2 cellular contexts compared by ENCODE assay signal in the genomic region with DNA sequence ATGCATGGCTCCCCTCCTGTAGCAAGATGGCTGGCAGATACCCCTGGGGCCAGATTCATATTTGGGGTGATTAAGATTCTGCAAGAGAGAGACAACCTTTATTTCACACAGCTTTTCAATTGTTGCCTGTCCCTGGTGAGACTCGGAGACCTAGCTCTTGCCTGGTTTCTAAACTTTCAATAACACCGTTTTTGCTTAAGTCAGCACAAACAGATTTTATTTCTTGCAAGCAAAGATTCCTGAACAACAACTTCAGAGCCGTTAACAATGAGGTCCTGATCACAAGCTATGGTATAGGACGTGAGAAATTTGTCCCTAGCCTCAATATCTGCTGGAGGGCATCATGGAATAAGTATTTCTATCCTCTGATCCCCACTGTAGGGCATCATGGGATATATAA.
A peak's percentile ranks its signal among the peaks of the same experiment; 100 is the strongest.
TF ChIP-seq lines count a peak whose summit lies in the region.

No MANE protein-coding gene starts in this region.

TF ChIP-seq in IMR-90, 13 proteins besides CTCF, POLR2A, EP300 and RAD21:
- no peak for TF ChIP-seq CHD1 (IDR thresholded peaks at IDR 0.05; ENCODE audit: low read depth, low read length)
- TF ChIP-seq MAFK (IDR thresholded peaks at IDR 0.05; ENCODE audit: low read depth, low read length): peak; percentile 98
- no peak for TF ChIP-seq RCOR1 (IDR thresholded peaks at IDR 0.05; ENCODE audit: insufficient replicate concordance, low read length)

TF ChIP-seq in K562, 482 proteins besides CTCF, POLR2A, EP300 and RAD21:
- TF ChIP-seq HEY1 (CRISPR knock-in tag; IDR thresholded peaks at IDR 0.05; ENCODE audit: borderline replicate concordance) (no peak), SNIP1 (IDR thresholded peaks at IDR 0.05; ENCODE audit: low read depth) (no peak), E2F3 (CRISPR knock-in tag; IDR thresholded peaks at IDR 0.05) (no peak), ZNF316 (IDR thresholded peaks at IDR 0.05) (peak; percentile 95), MAFK (IDR thresholded peaks at IDR 0.05; ENCODE audit: low read length) (peak; percentile 96), XRCC5 (IDR thresholded peaks at IDR 0.05; ENCODE audit: low read depth, low read length) (no peak), C11orf30 (IDR thresholded peaks at IDR 0.05; ENCODE audit: low read depth) (peak; percentile 89), MAFF (IDR thresholded peaks at IDR 0.05; ENCODE audit: low read length) (peak; percentile 96), HDAC3 (IDR thresholded peaks at IDR 0.05; ENCODE audit: borderline replicate concordance, partially characterized antibody) (no peak), MAFG (tag; conservative IDR thresholded peaks at IDR 0.05) (peak; percentile 91), ZNF695 (CRISPR knock-in tag; IDR thresholded peaks at IDR 0.05) (no peak)
- TF ChIP-seq, protein P1, sequence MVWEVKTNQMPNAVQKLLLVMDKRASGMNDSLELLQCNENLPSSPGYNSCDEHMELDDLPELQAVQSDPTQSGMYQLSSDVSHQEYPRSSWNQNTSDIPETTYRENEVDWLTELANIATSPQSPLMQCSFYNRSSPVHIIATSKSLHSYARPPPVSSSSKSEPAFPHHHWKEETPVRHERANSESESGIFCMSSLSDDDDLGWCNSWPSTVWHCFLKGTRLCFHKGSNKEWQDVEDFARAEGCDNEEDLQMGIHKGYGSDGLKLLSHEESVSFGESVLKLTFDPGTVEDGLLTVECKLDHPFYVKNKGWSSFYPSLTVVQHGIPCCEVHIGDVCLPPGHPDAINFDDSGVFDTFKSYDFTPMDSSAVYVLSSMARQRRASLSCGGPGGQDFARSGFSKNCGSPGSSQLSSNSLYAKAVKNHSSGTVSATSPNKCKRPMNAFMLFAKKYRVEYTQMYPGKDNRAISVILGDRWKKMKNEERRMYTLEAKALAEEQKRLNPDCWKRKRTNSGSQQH (CRISPR knock-in tag; IDR thresholded peaks at IDR 0.05): no peak
